1 cellular context compared by ENCODE assay signal in genomic region chrX:97524997-97525396, GRCh38.
TF ChIP-seq lines count a peak whose summit lies in the region.

No MANE protein-coding gene starts in this region.

TF ChIP-seq in GM23338, 12 proteins besides CTCF, POLR2A, EP300 and RAD21 (continued from another document):
- TF ChIP-seq, protein P1, sequence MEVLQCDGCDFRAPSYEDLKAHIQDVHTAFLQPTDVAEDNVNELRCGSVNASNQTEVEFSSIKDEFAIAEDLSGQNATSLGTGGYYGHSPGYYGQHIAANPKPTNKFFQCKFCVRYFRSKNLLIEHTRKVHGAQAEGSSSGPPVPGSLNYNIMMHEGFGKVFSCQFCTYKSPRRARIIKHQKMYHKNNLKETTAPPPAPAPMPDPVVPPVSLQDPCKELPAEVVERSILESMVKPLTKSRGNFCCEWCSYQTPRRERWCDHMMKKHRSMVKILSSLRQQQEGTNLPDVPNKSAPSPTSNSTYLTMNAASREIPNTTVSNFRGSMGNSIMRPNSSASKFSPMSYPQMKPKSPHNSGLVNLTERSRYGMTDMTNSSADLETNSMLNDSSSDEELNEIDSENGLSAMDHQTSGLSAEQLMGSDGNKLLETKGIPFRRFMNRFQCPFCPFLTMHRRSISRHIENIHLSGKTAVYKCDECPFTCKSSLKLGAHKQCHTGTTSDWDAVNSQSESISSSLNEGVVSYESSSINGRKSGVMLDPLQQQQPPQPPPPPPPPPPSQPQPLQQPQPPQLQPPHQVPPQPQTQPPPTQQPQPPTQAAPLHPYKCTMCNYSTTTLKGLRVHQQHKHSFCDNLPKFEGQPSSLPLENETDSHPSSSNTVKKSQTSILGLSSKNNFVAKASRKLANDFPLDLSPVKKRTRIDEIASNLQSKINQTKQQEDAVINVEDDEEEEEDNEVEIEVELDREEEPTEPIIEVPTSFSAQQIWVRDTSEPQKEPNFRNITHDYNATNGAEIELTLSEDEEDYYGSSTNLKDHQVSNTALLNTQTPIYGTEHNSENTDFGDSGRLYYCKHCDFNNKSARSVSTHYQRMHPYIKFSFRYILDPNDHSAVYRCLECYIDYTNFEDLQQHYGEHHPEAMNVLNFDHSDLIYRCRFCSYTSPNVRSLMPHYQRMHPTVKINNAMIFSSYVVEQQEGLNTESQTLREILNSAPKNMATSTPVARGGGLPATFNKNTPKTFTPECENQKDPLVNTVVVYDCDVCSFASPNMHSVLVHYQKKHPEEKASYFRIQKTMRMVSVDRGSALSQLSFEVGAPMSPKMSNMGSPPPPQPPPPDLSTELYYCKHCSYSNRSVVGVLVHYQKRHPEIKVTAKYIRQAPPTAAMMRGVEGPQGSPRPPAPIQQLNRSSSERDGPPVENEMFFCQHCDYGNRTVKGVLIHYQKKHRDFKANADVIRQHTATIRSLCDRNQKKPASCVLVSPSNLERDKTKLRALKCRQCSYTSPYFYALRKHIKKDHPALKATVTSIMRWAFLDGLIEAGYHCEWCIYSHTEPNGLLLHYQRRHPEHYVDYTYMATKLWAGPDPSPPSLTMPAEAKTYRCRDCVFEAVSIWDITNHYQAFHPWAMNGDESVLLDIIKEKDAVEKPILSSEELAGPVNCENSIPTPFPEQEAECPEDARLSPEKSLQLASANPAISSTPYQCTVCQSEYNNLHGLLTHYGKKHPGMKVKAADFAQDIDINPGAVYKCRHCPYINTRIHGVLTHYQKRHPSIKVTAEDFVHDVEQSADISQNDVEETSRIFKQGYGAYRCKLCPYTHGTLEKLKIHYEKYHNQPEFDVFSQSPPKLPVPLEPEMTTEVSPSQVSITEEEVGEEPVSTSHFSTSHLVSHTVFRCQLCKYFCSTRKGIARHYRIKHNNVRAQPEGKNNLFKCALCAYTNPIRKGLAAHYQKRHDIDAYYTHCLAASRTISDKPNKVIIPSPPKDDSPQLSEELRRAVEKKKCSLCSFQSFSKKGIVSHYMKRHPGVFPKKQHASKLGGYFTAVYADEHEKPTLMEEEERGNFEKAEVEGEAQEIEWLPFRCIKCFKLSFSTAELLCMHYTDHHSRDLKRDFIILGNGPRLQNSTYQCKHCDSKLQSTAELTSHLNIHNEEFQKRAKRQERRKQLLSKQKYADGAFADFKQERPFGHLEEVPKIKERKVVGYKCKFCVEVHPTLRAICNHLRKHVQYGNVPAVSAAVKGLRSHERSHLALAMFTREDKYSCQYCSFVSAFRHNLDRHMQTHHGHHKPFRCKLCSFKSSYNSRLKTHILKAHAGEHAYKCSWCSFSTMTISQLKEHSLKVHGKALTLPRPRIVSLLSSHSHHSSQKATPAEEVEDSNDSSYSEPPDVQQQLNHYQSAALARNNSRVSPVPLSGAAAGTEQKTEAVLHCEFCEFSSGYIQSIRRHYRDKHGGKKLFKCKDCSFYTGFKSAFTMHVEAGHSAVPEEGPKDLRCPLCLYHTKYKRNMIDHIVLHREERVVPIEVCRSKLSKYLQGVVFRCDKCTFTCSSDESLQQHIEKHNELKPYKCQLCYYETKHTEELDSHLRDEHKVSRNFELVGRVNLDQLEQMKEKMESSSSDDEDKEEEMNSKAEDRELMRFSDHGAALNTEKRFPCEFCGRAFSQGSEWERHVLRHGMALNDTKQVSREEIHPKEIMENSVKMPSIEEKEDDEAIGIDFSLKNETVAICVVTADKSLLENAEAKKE (CRISPR knock-in tag; IDR thresholded peaks at IDR 0.05), result no peak
- TF ChIP-seq REST (IDR thresholded peaks at IDR 0.05; ENCODE audit: unreplicated experiment) (no peak), ZNF114 (CRISPR knock-in tag; IDR thresholded peaks at IDR 0.05) (no peak), NANOG (IDR thresholded peaks at IDR 0.05; ENCODE audit: borderline replicate concordance) (no peak), JUNB (IDR thresholded peaks at IDR 0.05; ENCODE audit: unreplicated experiment) (no peak), EZH2 (IDR thresholded peaks at IDR 0.05; ENCODE audit: low read depth, unreplicated experiment) (no peak), ZNF331 (CRISPR knock-in tag; IDR thresholded peaks at IDR 0.05; ENCODE audit: low read depth) (no peak), STAT1 (IDR thresholded peaks at IDR 0.05; ENCODE audit: unreplicated experiment) (no peak)
